24 cellular contexts compared by ENCODE assay signal in the genomic region with DNA sequence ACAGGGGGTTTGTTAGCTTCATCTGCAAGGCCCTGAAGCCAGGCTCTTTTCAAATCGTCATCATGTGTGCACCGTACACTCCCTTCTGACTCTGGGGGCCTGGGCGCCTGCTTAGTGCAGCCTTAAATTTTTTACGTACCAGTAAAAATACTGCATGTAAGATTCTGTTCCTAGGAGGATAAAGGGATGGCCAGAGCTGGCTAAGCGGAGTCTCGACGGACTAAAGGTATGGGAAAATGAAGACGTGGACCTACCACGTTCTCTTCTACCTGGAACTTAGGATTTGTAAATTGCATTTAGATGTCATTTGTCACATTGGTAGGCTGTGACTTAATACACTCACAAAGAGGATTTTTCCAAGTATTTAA.
DNase-seq lines count a peak whose midpoint lies in the region; ATAC-seq and TF ChIP-seq lines count a peak whose summit lies in the region.
"Had no signal": no experiment of that assay in that cellular context is flagged by ENCODE, and none has a peak within 500 bp of the region (broad histone marks: within the 10 kb centered on the region; RNA-seq: fewer than 3 reads in every experiment).

No MANE protein-coding gene starts in this region.

- CTCF ChIA-PET in A673 (lab: Charles Lee), result no interaction called here
- CTCF ChIA-PET in WTC11 (lab: Charles Lee), result no interaction called here

- H3K4me3 Mint-ChIP-seq in WTC11 (peak overlapping the region; percentile 78), neural crest cell (peak overlapping the region; percentile 67)
- H3K4me3 Mint-ChIP-seq: activated CD4-positive, alpha-beta T cell treated with anti-CD3 and anti-CD28 coated beads for 36 hours; activated naive CD8-positive, alpha-beta T cell treated with anti-CD3 and anti-CD28 coated beads, Interleukin-2, amount 50 U/mL, for 24 hours; T-helper 17 cell had no signal

- H3K27ac ChIP-seq in A673 (ENCODE audit: low read depth, low read length, poor library complexity, severe bottlenecking) (no peak overlapping the region), iPS-18a (ENCODE audit: low read length) (no peak overlapping the region)
- H3K27ac ChIP-seq: neutrophil, psoas muscle had no signal

- TF ChIP-seq CTCF in A673 (conservative IDR thresholded peaks at IDR 0.05; ENCODE audit: low read depth, low read length), result no peak
- no peak for TF ChIP-seq CTCF in WTC11 (IDR thresholded peaks at IDR 0.05)
- no peak for TF ChIP-seq CTCF in neural crest cell (conservative IDR thresholded peaks at IDR 0.05)
- TF ChIP-seq CTCF in GM13976 (IDR thresholded peaks at IDR 0.05; ENCODE audit: borderline replicate concordance, control extremely low read depth, extremely low read depth, insufficient read depth, missing control alignments), result no peak

- POLR2A ChIA-PET in A673 (lab: Charles Lee; ENCODE audit: low non-redundant PET) (no interaction called here), WTC11 (lab: Charles Lee) (no interaction called here)

- H3K27me3 ChIP-seq in A673 (replicated peaks; ENCODE audit: insufficient read depth, low read depth, low read length, poor library complexity), result no peaks in the 10 kb centered on the region
- H3K27me3 ChIP-seq in iPS-18a (ENCODE audit: control insufficient read depth, insufficient read depth, low read length), result peaks cover 36% of the 10 kb centered on the region

- H3K27ac Mint-ChIP-seq in WTC11 (no peak overlapping the region), neural crest cell (ENCODE audit: unreplicated experiment) (peak overlapping the region; percentile 99)
- H3K27ac Mint-ChIP-seq: activated CD4-positive, alpha-beta T cell treated with anti-CD3 and anti-CD28 coated beads for 36 hours; activated naive CD8-positive, alpha-beta T cell treated with anti-CD3 and anti-CD28 coated beads, Interleukin-2, amount 50 U/mL, for 24 hours; CD14-positive monocyte; T-helper 17 cell had no signal

- intact Hi-C loops in A673 (cut with micrococcal nuclease; ENCODE audit: unreplicated experiment), result no loop called here

- H3K9me3 Mint-ChIP-seq in WTC11 (peaks cover 3% of the 10 kb centered on the region), neural crest cell (peaks cover 3% of the 10 kb centered on the region)

- H3K27me3 Mint-ChIP-seq in WTC11 (ENCODE audit: low read depth) (peaks cover 20% of the 10 kb centered on the region), neural crest cell (ENCODE audit: low read depth) (peaks cover 36% of the 10 kb centered on the region)

- DNase-seq in A673 (ENCODE audit: low spot score), result no peak
- no peak for DNase-seq in WTC11 (ENCODE audit: low spot score)
- DNase-seq in neural crest cell (ENCODE audit: low read depth, low spot score), result no peak
- DNase-seq in GM13976 (ENCODE audit: low spot score), result no peak
- DNase-seq in ACHN, result no peak
- DNase-seq in dermis blood vessel endothelial cell, result no peak
- DNase-seq: activated CD4-positive, alpha-beta T cell treated with anti-CD3 and anti-CD28 coated beads for 36 hours; activated gamma-delta T cell; activated naive CD8-positive, alpha-beta T cell treated with anti-CD3 and anti-CD28 coated beads, Interleukin-2, amount 50 U/mL, for 24 hours; activated T-cell treated with anti-CD3 and anti-CD28 coated beads, Interleukin-2, amount 50 U/mL, for 1 hour; esophagus squamous epithelium; Karpas-422; midbrain; NCI-H146; NCI-H510A; NK-92 treated with Interleukin-12 subunit alpha and Interleukin-12 subunit beta, amount 100 ng/mL, for 24 hours; psoas muscle; stimulated activated CD4-positive, alpha-beta T cell treated with anti-CD3 and anti-CD28 coated beads, Interleukin-2, amount 100 ng/mL, for 24 hours; T-helper 17 cell had no signal

- H3K36me3 Mint-ChIP-seq in WTC11 (peaks cover 3% of the 10 kb centered on the region), neural crest cell (ENCODE audit: low read depth) (no peaks in the 10 kb centered on the region)
- H3K36me3 Mint-ChIP-seq: CD14-positive monocyte had no signal

- H3K4me3 ChIP-seq in A673 (ENCODE audit: low read depth, low read length, poor library complexity, severe bottlenecking) (peak overlapping the region; percentile 54), iPS-18a (ENCODE audit: low read length) (peak overlapping the region; percentile 64)

- peaks cover 43% of the 10 kb centered on the region for H3K4me1 Mint-ChIP-seq in WTC11
- peaks cover 76% of the 10 kb centered on the region for H3K4me1 Mint-ChIP-seq in neural crest cell
- H3K4me1 Mint-ChIP-seq: activated CD4-positive, alpha-beta T cell treated with anti-CD3 and anti-CD28 coated beads for 36 hours; activated naive CD8-positive, alpha-beta T cell treated with anti-CD3 and anti-CD28 coated beads, Interleukin-2, amount 50 U/mL, for 24 hours; CD14-positive monocyte; T-helper 17 cell had no signal

- H3K36me3 ChIP-seq in A673 (ENCODE audit: insufficient read depth, low read length, poor library complexity, severe bottlenecking) (no peaks in the 10 kb centered on the region), iPS-18a (ENCODE audit: control insufficient read depth, low read depth, low read length) (no peaks in the 10 kb centered on the region)
- H3K36me3 ChIP-seq: esophagus squamous epithelium, HAP-1, neutrophil had no signal

- no peak overlapping the region for H3K9ac ChIP-seq in iPS-18a (ENCODE audit: low read length)

- ATAC-seq in WTC11 (no peak), HG02938 (IDR thresholded peaks at IDR 0.05; ENCODE audit: unreplicated experiment) (no peak)
- ATAC-seq: activated CD4-positive, alpha-beta T cell treated with anti-CD3 and anti-CD28 coated beads for 36 hours; activated naive CD8-positive, alpha-beta T cell treated with anti-CD3 and anti-CD28 coated beads, Interleukin-2, amount 50 U/mL, for 24 hours; psoas muscle; T-helper 17 cell had no signal

- in situ Hi-C loops in GM13976 (cut with MboI; ENCODE audit: low sequenced_read_pairs, unreplicated experiment), result no loop called here
- in situ Hi-C loops in ACHN (cut with HindIII; ENCODE audit: low pct_ligation_motif_present, low pct_unique_long_range_greater_than_20kb, low sequenced_read_pairs), result no loop called here

- H3K4me1 ChIP-seq in A673 (ENCODE audit: insufficient read depth, low read length, poor library complexity, severe bottlenecking), result peaks cover 17% of the 10 kb centered on the region
- H3K4me1 ChIP-seq in iPS-18a (ENCODE audit: control insufficient read depth, low read depth, low read length), result peaks cover 34% of the 10 kb centered on the region

- H3K9me3 ChIP-seq in A673 (ENCODE audit: low read depth, low read length, poor library complexity, severe bottlenecking) (no peaks in the 10 kb centered on the region), iPS-18a (ENCODE audit: control insufficient read depth, low read depth, low read length) (no peaks in the 10 kb centered on the region)
- H3K9me3 ChIP-seq: esophagus squamous epithelium, HAP-1, neutrophil, psoas muscle had no signal

- no TSS peak for BruUV-seq in A673 (replicated peaks; lab: Mats Ljungman, UMichigan)

TF ChIP-seq in WTC11, 78 proteins besides CTCF, POLR2A, EP300 and RAD21:
- TF ChIP-seq ZNF232 (CRISPR knock-in tag; IDR thresholded peaks at IDR 0.05) (0 out of 2 replicates have a peak, but pooled peaks have one; percentile 18), NFATC4 (CRISPR knock-in tag; IDR thresholded peaks at IDR 0.05) (no peak)
